In the genomic region with DNA sequence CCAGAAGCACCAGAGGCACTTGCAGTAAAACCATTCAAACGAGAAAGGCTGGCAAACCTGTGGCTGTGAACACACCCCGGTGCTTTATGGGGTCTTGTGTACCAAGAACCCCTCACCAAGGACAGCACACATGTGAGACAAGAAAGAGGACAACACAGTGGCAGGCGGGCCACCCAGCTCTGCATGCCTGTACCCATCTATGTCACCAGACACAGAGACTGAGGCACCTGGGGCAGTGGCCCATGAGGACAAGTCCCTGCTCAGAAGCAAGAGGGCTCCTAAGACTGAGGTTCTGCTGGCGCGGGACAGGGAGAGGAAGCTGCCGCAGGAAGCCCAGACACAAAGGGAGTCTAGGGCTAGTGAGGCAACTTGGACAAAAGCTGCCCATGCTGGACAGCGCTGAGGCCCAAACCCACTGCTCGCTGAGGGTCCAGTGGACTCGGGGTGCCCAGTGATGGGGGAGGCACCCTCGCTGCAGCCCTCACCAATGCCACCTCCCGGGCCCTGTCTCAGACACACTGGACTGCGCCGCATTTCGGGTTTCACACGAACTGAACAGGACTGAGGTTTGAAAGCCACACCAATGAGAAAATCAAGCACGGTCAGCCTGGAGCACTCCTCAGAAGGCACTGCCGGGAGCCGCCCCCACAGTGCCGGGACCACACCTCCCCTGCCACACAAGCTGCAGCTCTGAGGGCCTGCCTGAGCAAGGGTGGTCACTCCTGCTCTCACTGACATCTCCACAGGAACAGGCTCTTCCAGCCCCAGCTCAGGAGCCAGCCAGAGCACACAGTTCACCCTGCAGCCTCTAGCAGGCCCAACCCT, we compare ENCODE assay signal across 14 cellular contexts.
"Had no signal": no experiment of that assay in that cellular context is flagged by ENCODE, and none has a peak within 500 bp of the region (broad histone marks: within the 10 kb centered on the region; RNA-seq: fewer than 3 reads in every experiment).

No MANE protein-coding gene starts in this region.

- DNase-seq: dermis blood vessel endothelial cell; esophagus squamous epithelium; foreskin fibroblast; glutamatergic neuron; kidney glomerular epithelial cell; small intestine; stimulated activated CD4-positive, alpha-beta T cell treated with anti-CD3 and anti-CD28 coated beads, Interleukin-2, amount 100 ng/mL, for 48 hours; stimulated activated naive CD8-positive, alpha-beta T cell treated with anti-CD3 and anti-CD28 coated beads, Interleukin-15, Interleukin-2, amounts not matched to agents 100 U/mL and 50 U/mL, for 24 hours; thyroid gland had no signal

- H3K36me3 Mint-ChIP-seq: naive thymus-derived CD8-positive, alpha-beta T cell; type B pancreatic cell had no signal

- H3K27ac Mint-ChIP-seq: naive thymus-derived CD8-positive, alpha-beta T cell; type B pancreatic cell had no signal

- H3K27me3 Mint-ChIP-seq: naive thymus-derived CD8-positive, alpha-beta T cell; type B pancreatic cell had no signal

- ATAC-seq: gastroesophageal sphincter; left lobe of liver; mucosa of descending colon; naive thymus-derived CD8-positive, alpha-beta T cell; stimulated activated naive CD8-positive, alpha-beta T cell treated with anti-CD3 and anti-CD28 coated beads, Interleukin-15, Interleukin-2, amounts not matched to agents 100 U/mL and 50 U/mL, for 24 hours had no signal

- H3K4me3 Mint-ChIP-seq: type B pancreatic cell had no signal
